34 cellular contexts compared by ENCODE assay signal in the genomic region with DNA sequence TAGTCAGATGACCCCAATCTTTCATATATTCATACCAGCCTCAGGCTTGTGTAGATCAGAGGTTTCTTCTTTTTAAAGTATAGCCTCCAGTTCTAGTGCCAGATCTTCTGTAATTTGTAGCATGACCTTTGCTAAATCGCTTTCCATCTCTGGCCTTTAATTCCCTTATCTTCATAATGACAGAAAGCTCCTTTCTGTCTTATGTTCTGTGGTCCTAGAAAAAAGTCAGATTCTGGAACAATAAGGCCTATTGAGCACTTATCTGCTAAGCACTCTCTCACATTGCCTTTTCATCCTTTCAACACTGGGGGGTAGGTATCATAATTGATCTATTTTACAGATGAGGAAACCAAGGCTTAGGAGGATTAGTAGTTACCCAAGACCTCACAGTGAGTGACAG. TPM values are rescaled to one million over a fixed set of nuclear protein-coding genes. Genes with fewer than 3 reads are reported as not detected.
"Had no signal": no experiment of that assay in that cellular context is flagged by ENCODE, and none has a peak within 500 bp of the region (broad histone marks: within the 10 kb centered on the region; RNA-seq: fewer than 3 reads in every experiment).

No MANE protein-coding gene starts in this region.

- H3K36me3 Mint-ChIP-seq: naive thymus-derived CD4-positive, alpha-beta T cell; neural progenitor cell; stimulated activated memory B cell treated with anti-CD40 and anti-IgM and Interleukin-4, amounts not matched to agents 10 μg/mL and 1 μg/mL and 100 μg/mL, for 72 hours; type B pancreatic cell had no signal

- H3K27ac ChIP-seq: neural progenitor cell, prostate gland, right atrium auricular region, sigmoid colon, testis, tibial artery had no signal

- H3K4me1 ChIP-seq: neural progenitor cell, testis, tibial artery had no signal

- DNase-seq: cerebellar nuclear complex; cortex of kidney; effector memory CD8-positive, alpha-beta T cell; erythroblast; esophagus squamous epithelium; gastrocnemius medialis; head of caudate nucleus; hippocampal formation; immature natural killer cell; islet precursor cell; mammary epithelial cell; mesendoderm; midbrain; naive thymus-derived CD4-positive, alpha-beta T cell; sigmoid colon; stimulated activated CD4-positive, alpha-beta T cell treated with anti-CD3 and anti-CD28 coated beads, Interleukin-2, amount 100 ng/mL, for 24 hours; stimulated activated CD4-positive, alpha-beta T cell treated with anti-CD3 and anti-CD28 coated beads, Interleukin-4, amount 100 ng/mL, for 24 hours; stimulated activated naive CD8-positive, alpha-beta T cell treated with anti-CD3 and anti-CD28 coated beads, Interleukin-15, Interleukin-2, amounts not matched to agents 100 U/mL and 50 U/mL, for 24 hours; substantia nigra; testis; tibial artery had no signal

- H3K4me3 ChIP-seq: esophagus squamous epithelium, gastrocnemius medialis, neural progenitor cell, prostate gland, right atrium auricular region, sigmoid colon, testis, tibial artery had no signal

- H3K79me2 ChIP-seq: parathyroid adenoma had no signal

- H3K9me3 Mint-ChIP-seq: effector memory CD8-positive, alpha-beta T cell; immature natural killer cell; naive thymus-derived CD4-positive, alpha-beta T cell; nephron; neural progenitor cell; stimulated activated memory B cell treated with anti-CD40 and anti-IgM and Interleukin-4, amounts not matched to agents 10 μg/mL and 1 μg/mL and 100 μg/mL, for 72 hours; type B pancreatic cell had no signal

- H3K9me3 ChIP-seq: esophagus squamous epithelium, gastrocnemius medialis, prostate gland, right atrium auricular region, sigmoid colon, testis, tibial artery had no signal

- H2AFZ ChIP-seq: neural progenitor cell, parathyroid adenoma had no signal

- H3K36me3 ChIP-seq: esophagus squamous epithelium, gastrocnemius medialis, neural progenitor cell, prostate gland, right atrium auricular region, sigmoid colon, tibial artery had no signal

- H3K27ac Mint-ChIP-seq: effector memory CD8-positive, alpha-beta T cell; naive thymus-derived CD4-positive, alpha-beta T cell; nephron; neural progenitor cell; stimulated activated memory B cell treated with anti-CD40 and anti-IgM and Interleukin-4, amounts not matched to agents 10 μg/mL and 1 μg/mL and 100 μg/mL, for 72 hours had no signal

- H3K4me3 Mint-ChIP-seq: effector memory CD8-positive, alpha-beta T cell; immature natural killer cell; naive thymus-derived CD4-positive, alpha-beta T cell; nephron; neural progenitor cell; stimulated activated memory B cell treated with anti-CD40 and anti-IgM and Interleukin-4, amounts not matched to agents 10 μg/mL and 1 μg/mL and 100 μg/mL, for 72 hours; type B pancreatic cell had no signal

- H3K27me3 ChIP-seq: gastrocnemius medialis, neural progenitor cell, right atrium auricular region, sigmoid colon, testis, tibial artery had no signal

- H3K27me3 Mint-ChIP-seq: effector memory CD8-positive, alpha-beta T cell; type B pancreatic cell had no signal

- H3K4me2 ChIP-seq: neural progenitor cell had no signal

RNA-seq across cellular contexts. Expression of a gene that starts 9.2 kb away (rescaled TPM):
- total RNA-seq: glomerular endothelial cell; mammary epithelial cell; naive thymus-derived CD4-positive, alpha-beta T cell; osteoblast; prostate gland; right atrium auricular region; skeletal muscle tissue had no signal
- polyA plus RNA-seq: immature natural killer cell; mammary epithelial cell; naive thymus-derived CD4-positive, alpha-beta T cell had no signal

RNA-seq across cellular contexts. Expression of a gene that starts 14.5 kb away (rescaled TPM):
- total RNA-seq: mammary epithelial cell; naive thymus-derived CD4-positive, alpha-beta T cell; osteoblast had no signal
- polyA plus RNA-seq: immature natural killer cell; mammary epithelial cell; naive thymus-derived CD4-positive, alpha-beta T cell had no signal

RNA-seq across cellular contexts. Expression of a gene that starts 28.6 kb away (rescaled TPM):
- total RNA-seq: dermis microvascular lymphatic vessel endothelial cell; esophagus squamous epithelium; gastrocnemius medialis; glomerular endothelial cell; lower leg skin; mammary epithelial cell; mucosa of gallbladder; naive thymus-derived CD4-positive, alpha-beta T cell; osteoblast; right atrium auricular region; sigmoid colon; skeletal muscle tissue had no signal
- polyA plus RNA-seq: immature natural killer cell; mammary epithelial cell; naive thymus-derived CD4-positive, alpha-beta T cell; sigmoid colon had no signal

RNA-seq across cellular contexts. Expression of a gene that starts 29.3 kb away (rescaled TPM):
- total RNA-seq: dermis microvascular lymphatic vessel endothelial cell; esophagus squamous epithelium; gastrocnemius medialis; glomerular endothelial cell; lower leg skin; mammary epithelial cell; naive thymus-derived CD4-positive, alpha-beta T cell; osteoblast; prostate gland; right atrium auricular region; sigmoid colon; skeletal muscle tissue had no signal
- polyA plus RNA-seq: immature natural killer cell; mammary epithelial cell; naive thymus-derived CD4-positive, alpha-beta T cell had no signal

RNA-seq across cellular contexts. Expression of a gene that starts 41.5 kb away (rescaled TPM):
- total RNA-seq: gastrocnemius medialis, lower leg skin, right atrium auricular region, sigmoid colon, skeletal muscle tissue had no signal
